1 cellular context compared by ENCODE assay signal in genomic region chr22:50300620-50301257, GRCh38.
A peak's percentile ranks its signal among the peaks of the same experiment; 100 is the strongest.
TF ChIP-seq lines count a peak whose summit lies in the region.

No MANE protein-coding gene starts in this region.

TF ChIP-seq in HepG2, 621 proteins besides CTCF, POLR2A, EP300 and RAD21:
- TF ChIP-seq, protein P1, sequence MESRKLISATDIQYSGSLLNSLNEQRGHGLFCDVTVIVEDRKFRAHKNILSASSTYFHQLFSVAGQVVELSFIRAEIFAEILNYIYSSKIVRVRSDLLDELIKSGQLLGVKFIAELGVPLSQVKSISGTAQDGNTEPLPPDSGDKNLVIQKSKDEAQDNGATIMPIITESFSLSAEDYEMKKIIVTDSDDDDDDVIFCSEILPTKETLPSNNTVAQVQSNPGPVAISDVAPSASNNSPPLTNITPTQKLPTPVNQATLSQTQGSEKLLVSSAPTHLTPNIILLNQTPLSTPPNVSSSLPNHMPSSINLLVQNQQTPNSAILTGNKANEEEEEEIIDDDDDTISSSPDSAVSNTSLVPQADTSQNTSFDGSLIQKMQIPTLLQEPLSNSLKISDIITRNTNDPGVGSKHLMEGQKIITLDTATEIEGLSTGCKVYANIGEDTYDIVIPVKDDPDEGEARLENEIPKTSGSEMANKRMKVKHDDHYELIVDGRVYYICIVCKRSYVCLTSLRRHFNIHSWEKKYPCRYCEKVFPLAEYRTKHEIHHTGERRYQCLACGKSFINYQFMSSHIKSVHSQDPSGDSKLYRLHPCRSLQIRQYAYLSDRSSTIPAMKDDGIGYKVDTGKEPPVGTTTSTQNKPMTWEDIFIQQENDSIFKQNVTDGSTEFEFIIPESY (CRISPR knock-in tag; IDR thresholded peaks at IDR 0.05): 0 out of 2 replicates have a peak, but pooled peaks have one; percentile 19
- no peak for TF ChIP-seq RFX1 (IDR thresholded peaks at IDR 0.05)
- no peak for TF ChIP-seq SCMH1 (CRISPR knock-in tag; IDR thresholded peaks at IDR 0.05; ENCODE audit: borderline replicate concordance)
- TF ChIP-seq MTF1 (CRISPR knock-in tag; IDR thresholded peaks at IDR 0.05): no peak
- TF ChIP-seq CBX2 (IDR thresholded peaks at IDR 0.05; ENCODE audit: low read depth, low read length): no peak
- no peak for TF ChIP-seq CBX2 (CRISPR knock-in tag; IDR thresholded peaks at IDR 0.05; ENCODE audit: low read depth)
- TF ChIP-seq AGO2 (optimal IDR thresholded peaks at IDR 0.05; ENCODE audit: low read depth, low read length): peak; percentile 70
- TF ChIP-seq KDM5B (CRISPR knock-in tag; IDR thresholded peaks at IDR 0.05; ENCODE audit: borderline replicate concordance): no peak
TF ChIP-seq in HepG2: peak in this region for 2.
